ENCODE assay signal across 1 cellular context in genomic region chr17:61389670-61390478, GRCh38.
TF ChIP-seq lines count a peak whose summit lies in the region.

No MANE protein-coding gene starts in this region.

TF ChIP-seq in HepG2, 621 proteins besides CTCF, POLR2A, EP300 and RAD21 (continued from another document and continues in another):
- TF ChIP-seq ZBTB40 (IDR thresholded peaks at IDR 0.05) (no peak), ZBTB40 (CRISPR knock-in tag; IDR thresholded peaks at IDR 0.05) (peak; percentile 89), ZFY (CRISPR knock-in tag; IDR thresholded peaks at IDR 0.05) (peak; percentile 60), ZNF776 (CRISPR knock-in tag; IDR thresholded peaks at IDR 0.05) (0 out of 2 replicates have a peak, but pooled peaks have one; percentile 53), RFXAP (CRISPR knock-in tag; IDR thresholded peaks at IDR 0.05; ENCODE audit: borderline replicate concordance) (0 out of 2 replicates have a peak, but pooled peaks have one; percentile 42), HNRNPLL (IDR thresholded peaks at IDR 0.05; ENCODE audit: low read depth, low read length, poor library complexity, severe bottlenecking) (peak; percentile 55), RAD51 (IDR thresholded peaks at IDR 0.05; ENCODE audit: borderline replicate concordance) (no peak), MAFF (IDR thresholded peaks at IDR 0.05; ENCODE audit: low read depth, low read length) (no peak), ZNF792 (CRISPR knock-in tag; IDR thresholded peaks at IDR 0.05) (0 out of 2 replicates have a peak, but pooled peaks have one; percentile 53), ZNF800 (CRISPR knock-in tag; IDR thresholded peaks at IDR 0.05) (no peak; the same call in 1 of the 2 replicates), THAP9 (CRISPR knock-in tag; IDR thresholded peaks at IDR 0.05; ENCODE audit: borderline replicate concordance) (no peak), ZBTB33 (CRISPR knock-in tag; IDR thresholded peaks at IDR 0.05) (peak; percentile 54; the same call in 1 of the 2 replicates), ZNF432 (CRISPR knock-in tag; IDR thresholded peaks at IDR 0.05; ENCODE audit: borderline replicate concordance) (no peak), MLLT10 (CRISPR knock-in tag; IDR thresholded peaks at IDR 0.05) (no peak), ONECUT2 (CRISPR knock-in tag; IDR thresholded peaks at IDR 0.05) (0 out of 2 replicates have a peak, but pooled peaks have one; percentile 28), KAT8 (CRISPR knock-in tag; IDR thresholded peaks at IDR 0.05) (peak; percentile 26; the same call in 1 of the 2 replicates), JUN (CRISPR knock-in tag; IDR thresholded peaks at IDR 0.05) (peak; percentile 15; the same call in 1 of the 2 replicates), NR2C2 (CRISPR knock-in tag; IDR thresholded peaks at IDR 0.05; ENCODE audit: borderline replicate concordance) (no peak), SAFB2 (CRISPR knock-in tag; IDR thresholded peaks at IDR 0.05; ENCODE audit: borderline replicate concordance, low read depth) (peak; percentile 40; the same call in 1 of the 2 replicates), ZNF772 (CRISPR knock-in tag; IDR thresholded peaks at IDR 0.05) (0 out of 2 replicates have a peak, but pooled peaks have one; percentile 8), ZFX (CRISPR knock-in tag; IDR thresholded peaks at IDR 0.05; ENCODE audit: low read depth) (peak; percentile 66), KLF11 (CRISPR knock-in tag; IDR thresholded peaks at IDR 0.05) (no peak), RBAK (CRISPR knock-in tag; IDR thresholded peaks at IDR 0.05) (0 out of 2 replicates have a peak, but pooled peaks have one; percentile 68), GATAD2A (CRISPR knock-in tag; IDR thresholded peaks at IDR 0.05) (peak; percentile 72; the same call in 1 of the 2 replicates), ZNF614 (CRISPR knock-in tag; IDR thresholded peaks at IDR 0.05; ENCODE audit: borderline replicate concordance) (peak; percentile 49; the same call in 1 of the 2 replicates), ZNF331 (CRISPR knock-in tag; IDR thresholded peaks at IDR 0.05) (peak; percentile 72), MYC (CRISPR knock-in tag; IDR thresholded peaks at IDR 0.05; ENCODE audit: borderline replicate concordance) (peak; percentile 71), KDM3A (CRISPR knock-in tag; IDR thresholded peaks at IDR 0.05; ENCODE audit: low read depth) (0 out of 2 replicates have a peak, but pooled peaks have one; percentile 25)
- TF ChIP-seq, protein P1, sequence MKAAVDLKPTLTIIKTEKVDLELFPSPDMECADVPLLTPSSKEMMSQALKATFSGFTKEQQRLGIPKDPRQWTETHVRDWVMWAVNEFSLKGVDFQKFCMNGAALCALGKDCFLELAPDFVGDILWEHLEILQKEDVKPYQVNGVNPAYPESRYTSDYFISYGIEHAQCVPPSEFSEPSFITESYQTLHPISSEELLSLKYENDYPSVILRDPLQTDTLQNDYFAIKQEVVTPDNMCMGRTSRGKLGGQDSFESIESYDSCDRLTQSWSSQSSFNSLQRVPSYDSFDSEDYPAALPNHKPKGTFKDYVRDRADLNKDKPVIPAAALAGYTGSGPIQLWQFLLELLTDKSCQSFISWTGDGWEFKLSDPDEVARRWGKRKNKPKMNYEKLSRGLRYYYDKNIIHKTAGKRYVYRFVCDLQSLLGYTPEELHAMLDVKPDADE (CRISPR knock-in tag; IDR thresholded peaks at IDR 0.05): no peak
- TF ChIP-seq, protein P2, sequence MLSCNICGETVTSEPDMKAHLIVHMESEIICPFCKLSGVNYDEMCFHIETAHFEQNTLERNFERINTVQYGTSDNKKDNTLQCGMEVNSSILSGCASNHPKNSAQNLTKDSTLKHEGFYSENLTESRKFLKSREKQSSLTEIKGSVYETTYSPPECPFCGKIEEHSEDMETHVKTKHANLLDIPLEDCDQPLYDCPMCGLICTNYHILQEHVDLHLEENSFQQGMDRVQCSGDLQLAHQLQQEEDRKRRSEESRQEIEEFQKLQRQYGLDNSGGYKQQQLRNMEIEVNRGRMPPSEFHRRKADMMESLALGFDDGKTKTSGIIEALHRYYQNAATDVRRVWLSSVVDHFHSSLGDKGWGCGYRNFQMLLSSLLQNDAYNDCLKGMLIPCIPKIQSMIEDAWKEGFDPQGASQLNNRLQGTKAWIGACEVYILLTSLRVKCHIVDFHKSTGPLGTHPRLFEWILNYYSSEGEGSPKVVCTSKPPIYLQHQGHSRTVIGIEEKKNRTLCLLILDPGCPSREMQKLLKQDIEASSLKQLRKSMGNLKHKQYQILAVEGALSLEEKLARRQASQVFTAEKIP (CRISPR knock-in tag; IDR thresholded peaks at IDR 0.05; ENCODE audit: borderline replicate concordance): no peak
- TF ChIP-seq, protein P3, sequence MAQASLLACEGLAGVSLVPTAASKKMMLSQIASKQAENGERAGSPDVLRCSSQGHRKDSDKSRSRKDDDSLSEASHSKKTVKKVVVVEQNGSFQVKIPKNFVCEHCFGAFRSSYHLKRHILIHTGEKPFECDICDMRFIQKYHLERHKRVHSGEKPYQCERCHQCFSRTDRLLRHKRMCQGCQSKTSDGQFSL (CRISPR knock-in tag; IDR thresholded peaks at IDR 0.05): peak; percentile 77; the same call in 1 of the 2 replicates
